In the genomic region with DNA sequence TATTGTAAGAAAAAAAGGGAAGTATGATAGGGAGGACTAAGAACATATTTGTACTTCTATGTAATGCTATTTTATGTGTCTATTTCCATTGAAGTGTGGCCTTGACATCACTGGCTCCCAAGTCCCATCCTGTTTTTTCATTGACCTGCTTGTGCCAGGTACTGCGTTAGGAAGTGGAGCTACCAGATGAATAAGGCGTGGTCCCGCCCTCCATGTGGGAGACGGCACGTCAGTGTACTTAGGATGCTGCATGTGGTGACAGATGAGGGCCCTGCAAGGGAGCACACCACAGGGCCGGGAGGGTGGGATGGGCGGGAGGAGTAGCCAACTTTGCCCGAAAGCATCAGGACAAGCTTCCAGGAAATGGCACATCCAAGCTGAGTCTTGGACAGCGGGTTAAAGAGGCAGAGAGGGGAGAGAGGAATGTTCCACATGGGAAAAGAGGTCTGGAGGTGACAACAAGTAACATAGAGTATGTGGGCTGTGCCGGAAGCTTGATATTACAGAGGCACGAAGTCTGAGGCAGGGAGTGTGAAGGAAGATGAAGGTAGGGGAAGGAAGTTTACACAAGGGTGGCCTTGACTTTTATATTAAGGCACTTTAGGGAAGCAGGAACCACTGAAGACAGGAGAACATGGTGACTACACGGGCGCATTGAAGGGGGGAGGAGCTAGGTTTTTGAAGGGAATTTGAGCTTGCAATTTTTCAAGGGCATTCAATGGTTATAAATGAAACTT, we compare ENCODE assay signal across 20 cellular contexts.
DNase-seq lines count a peak whose midpoint lies in the region; ATAC-seq, FAIRE-seq and TF ChIP-seq lines count a peak whose summit lies in the region.
"Had no signal": no experiment of that assay in that cellular context is flagged by ENCODE, and none has a peak within 500 bp of the region (broad histone marks: within the 10 kb centered on the region; RNA-seq: fewer than 3 reads in every experiment).

No MANE protein-coding gene starts in this region.

- no peak overlapping the region for H3K4me3 ChIP-seq in GM23338
- H3K4me3 ChIP-seq: heart right ventricle, thoracic aorta had no signal

- H3K9me3 Mint-ChIP-seq in CD4-positive, alpha-beta T cell: no peaks in the 10 kb centered on the region
- H3K9me3 Mint-ChIP-seq in GM23338: no peaks in the 10 kb centered on the region
- H3K9me3 Mint-ChIP-seq: activated B cell treated with CpG ODN at 0.5 μM for 24 hours; activated naive CD8-positive, alpha-beta T cell treated with anti-CD3 and anti-CD28 coated beads, Interleukin-2, amount 10 ng/mL, durations not matched to agents 7 days and 5 days had no signal

- no peak for FAIRE-seq in GM12892 (lab: Jason Lieb, UNC)
- FAIRE-seq: GM19239, HTR-8/SVneo, islet of Langerhans, RCC 7860 had no signal

- TF ChIP-seq CTCF in CD4-positive, alpha-beta T cell (IDR thresholded peaks at IDR 0.05): no peak
- no peak for TF ChIP-seq CTCF in GM23338 (conservative IDR thresholded peaks at IDR 0.05; ENCODE audit: low read depth in 2 of 2)

- H3K27ac Mint-ChIP-seq in CD4-positive, alpha-beta T cell: peak overlapping the region; percentile 2
- no peak overlapping the region for H3K27ac Mint-ChIP-seq in GM23338
- H3K27ac Mint-ChIP-seq: activated B cell treated with CpG ODN at 0.5 μM for 24 hours; activated naive CD8-positive, alpha-beta T cell treated with anti-CD3 and anti-CD28 coated beads, Interleukin-2, amount 10 ng/mL, durations not matched to agents 7 days and 5 days had no signal

- H3K9me2 ChIP-seq in GM23338 (ENCODE audit: insufficient read depth): no peaks in the 10 kb centered on the region

- DNase-seq in AML-193 (lab: John Stamatoyannopoulos, UW) (peak; percentile 24 to 41), UCSD-AML1 (lab: John Stamatoyannopoulos, UW; ENCODE audit: unreplicated experiment) (peak; percentile 66), GM23338 (ENCODE audit: low spot score) (no peak), NCI-H187 (lab: John Stamatoyannopoulos, UW) (no peak), GM12892 (ENCODE audit: insufficient read length) (no peak)
- DNase-seq in CD4-positive, alpha-beta T cell: no peak
- no peak for DNase-seq in NK-92 treated with Interleukin-12 subunit alpha and Interleukin-12 subunit beta, amount 100 ng/mL, for 24 hours (lab: John Stamatoyannopoulos, UW)
- DNase-seq: activated B cell treated with CpG ODN at 0.5 μM for 24 hours; activated naive CD8-positive, alpha-beta T cell treated with anti-CD3 and anti-CD28 coated beads, Interleukin-2, amount 10 ng/mL, durations not matched to agents 7 days and 5 days; DMS53; heart right ventricle; mesendoderm; nucleus accumbens; stimulated activated CD4-positive, alpha-beta T cell treated with anti-CD3 and anti-CD28 coated beads, Interleukin-4, amount 100 ng/mL, for 24 hours had no signal

- H2AFZ ChIP-seq in GM23338: no peak overlapping the region

- POLR2A ChIA-PET in CD4-positive, alpha-beta T cell (lab: Charles Lee): interaction anchor here (1.2 to 1.3 kb wide), 2 partner anchors 9 to 384 kb away, joined by 4 to 5 read pairs; no protein-coding TSS in a partner anchor

- H3K27me3 Mint-ChIP-seq in CD4-positive, alpha-beta T cell: no peaks in the 10 kb centered on the region
- H3K27me3 Mint-ChIP-seq in GM23338 (ENCODE audit: insufficient read depth, low read depth, poor library complexity): peaks cover 5% of the 10 kb centered on the region
- H3K27me3 Mint-ChIP-seq: activated B cell treated with CpG ODN at 0.5 μM for 24 hours; activated naive CD8-positive, alpha-beta T cell treated with anti-CD3 and anti-CD28 coated beads, Interleukin-2, amount 10 ng/mL, durations not matched to agents 7 days and 5 days had no signal

- TF ChIP-seq POLR2A in GM12892 (IDR thresholded peaks at IDR 0.05; ENCODE audit: low read depth, low read length): no peak

- no peaks in the 10 kb centered on the region for H3K9me3 ChIP-seq in CD4-positive, alpha-beta T cell (ENCODE audit: control insufficient read depth, low read length)
- H3K9me3 ChIP-seq: heart right ventricle, thoracic aorta had no signal

- H3K4me3 Mint-ChIP-seq in CD4-positive, alpha-beta T cell: no peak overlapping the region
- H3K4me3 Mint-ChIP-seq in GM23338: no peak overlapping the region
- H3K4me3 Mint-ChIP-seq: activated B cell treated with CpG ODN at 0.5 μM for 24 hours; activated naive CD8-positive, alpha-beta T cell treated with anti-CD3 and anti-CD28 coated beads, Interleukin-2, amount 10 ng/mL, durations not matched to agents 7 days and 5 days had no signal

- H3F3A ChIP-seq in GM23338 (replicated peaks; ENCODE audit: low read depth): no peaks in the 10 kb centered on the region

- 0 out of 2 replicates have a peak, but pooled peaks cover 2% of the 10 kb centered on the region for H4K20me1 ChIP-seq in GM23338 (replicated peaks; ENCODE audit: insufficient read depth)

- no peak overlapping the region for H3K4me2 ChIP-seq in GM23338

- ATAC-seq in CD4-positive, alpha-beta T cell (ENCODE audit: poor library complexity): peak; percentile 46
- peak; percentile 35 for ATAC-seq in esophagus mucosa
- ATAC-seq in GM23338: no peak

- H3K27me3 ChIP-seq in CD4-positive, alpha-beta T cell (ENCODE audit: control insufficient read depth, insufficient read depth, low read length): no peaks in the 10 kb centered on the region
- H3K27me3 ChIP-seq in GM23338 (ENCODE audit: insufficient read depth): no peaks in the 10 kb centered on the region
- H3K27me3 ChIP-seq: heart right ventricle had no signal

- H3K27ac ChIP-seq in CD4-positive, alpha-beta T cell (ENCODE audit: low read depth, low read length): no peak overlapping the region
- H3K27ac ChIP-seq in GM23338 (ENCODE audit: low read depth): no peak overlapping the region
- H3K27ac ChIP-seq: thoracic aorta had no signal

- peaks cover 19% of the 10 kb centered on the region for H3K4me1 ChIP-seq in GM23338 (ENCODE audit: insufficient read depth)

- peaks cover 29% of the 10 kb centered on the region for H3K4me1 Mint-ChIP-seq in CD4-positive, alpha-beta T cell (ENCODE audit: low read depth)
- peaks cover 50% of the 10 kb centered on the region for H3K4me1 Mint-ChIP-seq in GM23338

- no peaks in the 10 kb centered on the region for H3K79me2 ChIP-seq in GM23338 (replicated peaks; ENCODE audit: insufficient read depth)

- intact Hi-C loops in CD4-positive, alpha-beta T cell (cut with DNase I, micrococcal nuclease): no loop called here

- H3K36me3 ChIP-seq in GM23338 (ENCODE audit: insufficient read depth): no peaks in the 10 kb centered on the region
- H3K36me3 ChIP-seq: heart right ventricle had no signal

- CTCF ChIA-PET in CD4-positive, alpha-beta T cell (lab: Charles Lee): no interaction called here

- no peaks in the 10 kb centered on the region for H3K36me3 Mint-ChIP-seq in CD4-positive, alpha-beta T cell (ENCODE audit: low read depth)
- peaks cover 5% of the 10 kb centered on the region; the same call in 2 of the 3 replicates for H3K36me3 Mint-ChIP-seq in GM23338 (ENCODE audit: low read depth)

TF ChIP-seq in GM23338, 12 proteins besides CTCF, POLR2A, EP300 and RAD21 (continues in another document):
- TF ChIP-seq, protein P1, sequence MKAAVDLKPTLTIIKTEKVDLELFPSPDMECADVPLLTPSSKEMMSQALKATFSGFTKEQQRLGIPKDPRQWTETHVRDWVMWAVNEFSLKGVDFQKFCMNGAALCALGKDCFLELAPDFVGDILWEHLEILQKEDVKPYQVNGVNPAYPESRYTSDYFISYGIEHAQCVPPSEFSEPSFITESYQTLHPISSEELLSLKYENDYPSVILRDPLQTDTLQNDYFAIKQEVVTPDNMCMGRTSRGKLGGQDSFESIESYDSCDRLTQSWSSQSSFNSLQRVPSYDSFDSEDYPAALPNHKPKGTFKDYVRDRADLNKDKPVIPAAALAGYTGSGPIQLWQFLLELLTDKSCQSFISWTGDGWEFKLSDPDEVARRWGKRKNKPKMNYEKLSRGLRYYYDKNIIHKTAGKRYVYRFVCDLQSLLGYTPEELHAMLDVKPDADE (IDR thresholded peaks at IDR 0.05): no peak
- TF ChIP-seq ZNF114 (CRISPR knock-in tag; IDR thresholded peaks at IDR 0.05) (no peak), EZH2phosphoT487 (IDR thresholded peaks at IDR 0.05; ENCODE audit: unreplicated experiment) (no peak), JUNB (IDR thresholded peaks at IDR 0.05; ENCODE audit: unreplicated experiment) (no peak), POLR2AphosphoS5 (IDR thresholded peaks at IDR 0.05; ENCODE audit: low read depth) (no peak), ZNF331 (CRISPR knock-in tag; IDR thresholded peaks at IDR 0.05; ENCODE audit: low read depth) (no peak), EZH2 (IDR thresholded peaks at IDR 0.05; ENCODE audit: low read depth, unreplicated experiment) (no peak), CREB1 (CRISPR knock-in tag; IDR thresholded peaks at IDR 0.05; ENCODE audit: low read depth) (no peak), REST (IDR thresholded peaks at IDR 0.05; ENCODE audit: unreplicated experiment) (no peak)

Comparison
In these comparisons a context has a peak if more than half of its experiments do, and no peak if none do; other contexts are left out.
1. DNase-seq: peak in AML-193 (2 of 2) and UCSD-AML1 (single experiment); none in CD4-positive, alpha-beta T cell (0 of 10), GM23338 (single experiment), NK-92 treated with Interleukin-12 subunit alpha and Interleukin-12 subunit beta, amount 100 ng/mL, for 24 hours (single experiment), NCI-H187 (0 of 2) and GM12892 (single experiment).